Comparison of ENCODE assay signal across 9 cellular contexts in genomic region chr15:76345269-76345879, GRCh38. TPM values are rescaled to one million over a fixed set of nuclear protein-coding genes. Genes with fewer than 3 reads are reported as not detected.
A peak's percentile ranks its signal among the peaks of the same experiment; 100 is the strongest.
DNase-seq lines count a peak whose midpoint lies in the region; TF ChIP-seq lines count a peak whose summit lies in the region.
"Had no signal": no experiment of that assay in that cellular context is flagged by ENCODE, and none has a peak within 500 bp of the region (broad histone marks: within the 10 kb centered on the region; RNA-seq: fewer than 3 reads in every experiment).

No MANE protein-coding gene starts in this region.

- peaks cover 16% of the 10 kb centered on the region for H3K4me1 Mint-ChIP-seq in T-helper 1 cell treated with Interleukin-12 subunit alpha and Interleukin-12 subunit beta and Interleukin-4 antibody, amounts not matched to agents 30 μg/mL and 1 μg/mL, for 36 hours (ENCODE audit: low read depth)
- H3K4me1 Mint-ChIP-seq in osteocyte (ENCODE audit: unreplicated experiment): peaks cover 32% of the 10 kb centered on the region

- H3K9ac ChIP-seq in OCI-LY3 (ENCODE audit: low read length): peak overlapping the region; percentile 56; the same call in 1 of the 2 replicates

- H3K79me2 ChIP-seq in OCI-LY3 (ENCODE audit: low read length): peaks cover 36% of the 10 kb centered on the region

- H4K20me1 ChIP-seq in OCI-LY3 (ENCODE audit: insufficient read depth, low read length): peaks cover 5% of the 10 kb centered on the region; the same call in 1 of the 2 replicates

- no peaks in the 10 kb centered on the region for H3K9me3 ChIP-seq in OCI-LY3 (ENCODE audit: insufficient read depth, low read length)

- H3K27ac ChIP-seq in OCI-LY3 (ENCODE audit: low read length): no peak overlapping the region
- peak overlapping the region; percentile 63 for H3K27ac ChIP-seq in epithelial cell of prostate
- no peak overlapping the region for H3K27ac ChIP-seq in substantia nigra (ENCODE audit: low read depth, low read length, poor library complexity, severe bottlenecking)

- no peak for TF ChIP-seq CTCF in OCI-LY3 (IDR thresholded peaks at IDR 0.05; ENCODE audit: low read depth, low read length)
- TF ChIP-seq CTCF in osteocyte (IDR thresholded peaks at IDR 0.05): no peak

- H2AFZ ChIP-seq in OCI-LY3 (ENCODE audit: low read depth, low read length): no peak overlapping the region

- peaks cover 70% of the 10 kb centered on the region for H3K27me3 Mint-ChIP-seq in T-helper 1 cell treated with Interleukin-12 subunit alpha and Interleukin-12 subunit beta and Interleukin-4 antibody, amounts not matched to agents 30 μg/mL and 1 μg/mL, for 36 hours (ENCODE audit: low read depth)
- H3K27me3 Mint-ChIP-seq in osteocyte (ENCODE audit: unreplicated experiment): peaks cover 75% of the 10 kb centered on the region

- H3K36me3 Mint-ChIP-seq in T-helper 1 cell treated with Interleukin-12 subunit alpha and Interleukin-12 subunit beta and Interleukin-4 antibody, amounts not matched to agents 30 μg/mL and 1 μg/mL, for 36 hours (ENCODE audit: low read depth): peaks cover 13% of the 10 kb centered on the region
- peaks cover 9% of the 10 kb centered on the region for H3K36me3 Mint-ChIP-seq in osteocyte (ENCODE audit: unreplicated experiment)

- H3K27ac Mint-ChIP-seq in T-helper 1 cell treated with Interleukin-12 subunit alpha and Interleukin-12 subunit beta and Interleukin-4 antibody, amounts not matched to agents 30 μg/mL and 1 μg/mL, for 36 hours: peak overlapping the region; percentile 8
- no peak overlapping the region for H3K27ac Mint-ChIP-seq in osteocyte (ENCODE audit: unreplicated experiment)

- H3K9me3 Mint-ChIP-seq in T-helper 1 cell treated with Interleukin-12 subunit alpha and Interleukin-12 subunit beta and Interleukin-4 antibody, amounts not matched to agents 30 μg/mL and 1 μg/mL, for 36 hours: no peaks in the 10 kb centered on the region
- no peaks in the 10 kb centered on the region for H3K9me3 Mint-ChIP-seq in osteocyte (ENCODE audit: unreplicated experiment)

- H3K4me1 ChIP-seq in OCI-LY3 (ENCODE audit: low read length): no peaks in the 10 kb centered on the region

- peak overlapping the region; percentile 61; the same call in 1 of the 2 replicates for H3K4me2 ChIP-seq in OCI-LY3 (ENCODE audit: low read length)

- H3K36me3 ChIP-seq in OCI-LY3 (replicated peaks; ENCODE audit: low read depth, low read length): peaks cover 39% of the 10 kb centered on the region

- peak overlapping the region; percentile 59 for H3K4me3 Mint-ChIP-seq in T-helper 1 cell treated with Interleukin-12 subunit alpha and Interleukin-12 subunit beta and Interleukin-4 antibody, amounts not matched to agents 30 μg/mL and 1 μg/mL, for 36 hours
- H3K4me3 Mint-ChIP-seq in osteocyte (ENCODE audit: unreplicated experiment): peak overlapping the region; percentile 51

- H3K27me3 ChIP-seq in OCI-LY3 (ENCODE audit: low read depth, low read length): no peaks in the 10 kb centered on the region

- H3K4me3 ChIP-seq in OCI-LY3 (ENCODE audit: low read length): peak overlapping the region; percentile 70

- DNase-seq in T-helper 1 cell (no peak), epithelial cell of prostate (ENCODE audit: low read depth, low spot score) (no peak), osteocyte (ENCODE audit: extremely low spot score, unreplicated experiment) (no peak), substantia nigra (lab: John Stamatoyannopoulos, UW) (no peak), amniotic stem cell (lab: John Stamatoyannopoulos, UW) (no peak), AG08395 (ENCODE audit: low spot score) (no peak)

RNA-seq across cellular contexts. Expression of gene ISL2, which starts 8.8 kb away (rescaled TPM):
- total RNA-seq in osteocyte: not detected in 2 replicates
- total RNA-seq: lower leg skin had no signal

RNA-seq across cellular contexts. Expression of gene ETFA, which starts 34.1 kb away (rescaled TPM):
- total RNA-seq in osteocyte: 98.2 and 102 TPM in 2 replicates
